Comparison of ENCODE assay signal across 29 cellular contexts in the genomic region with DNA sequence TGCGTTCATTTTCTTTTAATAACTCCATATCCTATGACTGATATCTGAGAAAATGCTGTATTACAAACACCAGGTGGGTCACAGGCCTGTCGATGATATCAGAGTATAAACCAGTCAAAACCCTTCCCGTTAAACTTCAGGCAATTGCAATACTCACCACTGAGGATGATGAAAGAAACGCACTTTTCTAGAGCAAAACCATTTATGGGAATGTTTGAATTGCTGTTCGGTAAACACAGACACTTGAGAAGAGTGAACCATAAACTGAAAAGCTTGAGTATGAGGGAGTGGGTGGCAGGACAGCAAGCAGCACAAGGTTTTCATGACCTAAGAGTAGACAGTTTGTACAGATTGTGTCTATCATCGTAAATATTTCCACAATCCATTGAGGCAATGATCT.
"Had no signal": no experiment of that assay in that cellular context is flagged by ENCODE, and none has a peak within 500 bp of the region (broad histone marks: within the 10 kb centered on the region; RNA-seq: fewer than 3 reads in every experiment).

No MANE protein-coding gene starts in this region.

- H3K27me3 ChIP-seq: cardiac muscle cell, colonic mucosa, heart right ventricle, left lung, ovary, uterus had no signal

- H3K27ac Mint-ChIP-seq: activated CD4-positive, alpha-beta memory T cell treated with anti-CD3 and anti-CD28 coated beads, Interleukin-2, amount 10 ng/mL, durations not matched to agents 7 days and 5 days; activated CD4-positive, alpha-beta T cell treated with anti-CD3 and anti-CD28 coated beads, Interleukin-2, amount 10 ng/mL, durations not matched to agents 24 days and 14 days; activated naive CD4-positive, alpha-beta T cell treated with anti-CD3 and anti-CD28 coated beads, Interleukin-2, amount 50 U/mL, for 72 hours; activated T-helper 2 cell treated with anti-CD3 and anti-CD28 coated beads, Interferon-gamma antibody, Interleukin-2, Interleukin-4, amounts not matched to agents 10 μg/mL and 5 μg/mL and 100 μg/mL, durations not matched to agents 14 hours and 24 hours and 36 hours; nephron; progenitor cell of endocrine pancreas; stimulated activated effector memory CD8-positive, alpha-beta T cell treated with anti-CD3 and anti-CD28 coated beads, Interleukin-12 subunit alpha, Interleukin-12 subunit beta, amount 100 ng/mL, for 72 hours; stimulated activated naive CD8-positive, alpha-beta T cell treated with anti-CD3 and anti-CD28 coated beads, Interleukin-15, Interleukin-2, amounts not matched to agents 100 ng/mL and 50 ng/mL, for 24 hours; type B pancreatic cell had no signal

- H3K36me3 Mint-ChIP-seq: activated naive CD4-positive, alpha-beta T cell treated with anti-CD3 and anti-CD28 coated beads, Interleukin-2, amount 50 U/mL, for 72 hours; stimulated activated effector memory CD8-positive, alpha-beta T cell treated with anti-CD3 and anti-CD28 coated beads, Interleukin-12 subunit alpha, Interleukin-12 subunit beta, amount 100 ng/mL, for 72 hours; type B pancreatic cell had no signal

- H3K4me1 Mint-ChIP-seq: activated CD4-positive, alpha-beta memory T cell treated with anti-CD3 and anti-CD28 coated beads, Interleukin-2, amount 10 ng/mL, durations not matched to agents 7 days and 5 days; activated CD4-positive, alpha-beta T cell treated with anti-CD3 and anti-CD28 coated beads, Interleukin-2, amount 10 ng/mL, durations not matched to agents 24 days and 14 days; nephron; stimulated activated effector memory CD8-positive, alpha-beta T cell treated with anti-CD3 and anti-CD28 coated beads, Interleukin-12 subunit alpha, Interleukin-12 subunit beta, amount 100 ng/mL, for 72 hours had no signal

- H3K36me3 ChIP-seq: cardiac muscle cell, colonic mucosa, heart right ventricle, left lung, lower lobe of right lung, ovary, thoracic aorta, uterus had no signal

- ATAC-seq: activated naive CD4-positive, alpha-beta T cell treated with anti-CD3 and anti-CD28 coated beads, Interleukin-2, amount 50 U/mL, for 72 hours; heart right ventricle; left lung; lower lobe of right lung; sciatic nerve; stimulated activated effector memory CD8-positive, alpha-beta T cell treated with anti-CD3 and anti-CD28 coated beads, Interleukin-12 subunit alpha, Interleukin-12 subunit beta, amount 100 ng/mL, for 72 hours had no signal

- FAIRE-seq: islet of Langerhans had no signal

- H3K9me3 ChIP-seq: colonic mucosa, ovary, thoracic aorta, uterus had no signal

- H3K4me1 ChIP-seq: colonic mucosa, heart right ventricle, left lung, lower lobe of right lung, uterus had no signal

- H3K4me3 Mint-ChIP-seq: activated CD4-positive, alpha-beta memory T cell treated with anti-CD3 and anti-CD28 coated beads, Interleukin-2, amount 10 ng/mL, durations not matched to agents 7 days and 5 days; activated CD4-positive, alpha-beta T cell treated with anti-CD3 and anti-CD28 coated beads, Interleukin-2, amount 10 ng/mL, durations not matched to agents 24 days and 14 days; nephron; stimulated activated effector memory CD8-positive, alpha-beta T cell treated with anti-CD3 and anti-CD28 coated beads, Interleukin-12 subunit alpha, Interleukin-12 subunit beta, amount 100 ng/mL, for 72 hours; stimulated activated naive CD8-positive, alpha-beta T cell treated with anti-CD3 and anti-CD28 coated beads, Interleukin-15, Interleukin-2, amounts not matched to agents 100 ng/mL and 50 ng/mL, for 24 hours; type B pancreatic cell had no signal

- DNase-seq: activated CD4-positive, alpha-beta memory T cell treated with anti-CD3 and anti-CD28 coated beads, Interleukin-2, amount 10 ng/mL, durations not matched to agents 7 days and 5 days; activated CD4-positive, alpha-beta T cell treated with anti-CD3 and anti-CD28 coated beads, Interleukin-2, amount 10 ng/mL, durations not matched to agents 24 days and 14 days; activated CD4-positive, CD25-positive, alpha-beta regulatory T cell treated with anti-CD3 and anti-CD28 coated beads, Interleukin-2, amount 50 U/mL, for 72 hours; activated T-cell treated with anti-CD3 and anti-CD28 coated beads, Interleukin-2, amount 50 U/mL, for 48 hours; anterior cingulate cortex; cerebellar nuclear complex; colonic mucosa; effector CD8-positive, alpha-beta T cell; foreskin melanocyte; heart right ventricle; left lung; lower lobe of right lung; ovary; stimulated activated CD4-positive, alpha-beta T cell treated with anti-CD3 and anti-CD28 coated beads, Interleukin-12 subunit alpha, Interleukin-12 subunit beta, amount 100 ng/mL, for 4 hours; stimulated activated CD4-positive, alpha-beta T cell treated with anti-CD3 and anti-CD28 coated beads, Interleukin-4, amount 100 ng/mL, for 24 hours; T-helper 2 cell; uterus had no signal

- H3K27me3 Mint-ChIP-seq: activated CD4-positive, alpha-beta memory T cell treated with anti-CD3 and anti-CD28 coated beads, Interleukin-2, amount 10 ng/mL, durations not matched to agents 7 days and 5 days; activated CD4-positive, alpha-beta T cell treated with anti-CD3 and anti-CD28 coated beads, Interleukin-2, amount 10 ng/mL, durations not matched to agents 24 days and 14 days; progenitor cell of endocrine pancreas; stimulated activated naive CD8-positive, alpha-beta T cell treated with anti-CD3 and anti-CD28 coated beads, Interleukin-15, Interleukin-2, amounts not matched to agents 100 ng/mL and 50 ng/mL, for 24 hours; type B pancreatic cell had no signal

- H3K27ac ChIP-seq: cardiac muscle cell, colonic mucosa, heart right ventricle, left lung, lower lobe of right lung, ovary, skin epidermis, thoracic aorta, uterus had no signal

- H3K4me3 ChIP-seq: cardiac muscle cell, colonic mucosa, heart right ventricle, left lung, lower lobe of right lung, ovary, skin epidermis, thoracic aorta, uterus had no signal
